Comparison of ENCODE assay signal across 21 cellular contexts in genomic region chr7:158029431-158029938, GRCh38.
"Had no signal": no experiment of that assay in that cellular context is flagged by ENCODE, and none has a peak within 500 bp of the region (broad histone marks: within the 10 kb centered on the region; RNA-seq: fewer than 3 reads in every experiment).

No MANE protein-coding gene starts in this region.

- H3K36me3 Mint-ChIP-seq: memory B cell, natural killer cell had no signal

- DNase-seq: activated B cell treated with CpG ODN at 0.5 μM for 24 hours; activated CD4-positive, alpha-beta T cell treated with anti-CD3 and anti-CD28 coated beads for 48 hours; activated CD8-positive, alpha-beta T cell treated with anti-CD3 and anti-CD28 coated beads for 36 hours; activated gamma-delta T cell; activated T-cell treated with anti-CD3 and anti-CD28 coated beads, Interleukin-2, amount 50 U/mL, for 48 hours; amygdala; central memory CD4-positive, alpha-beta T cell; colonic mucosa; left ventricle myocardium superior; natural killer cell; right cardiac atrium; stimulated activated naive CD8-positive, alpha-beta T cell treated with anti-CD3 and anti-CD28 coated beads, Interleukin-15, amount 100 ng/mL, for 72 hours; T-helper 2 cell; testis had no signal

- H3K27me3 Mint-ChIP-seq: activated B cell treated with CpG ODN at 0.5 μM for 24 hours; activated naive CD8-positive, alpha-beta T cell; stimulated activated naive CD8-positive, alpha-beta T cell treated with anti-CD3 and anti-CD28 coated beads, Interleukin-15, amount 100 ng/mL, for 72 hours had no signal

- H3K4me1 ChIP-seq: body of pancreas, colonic mucosa, esophagus muscularis mucosa, prostate gland, testis had no signal

- H3K9me3 Mint-ChIP-seq: natural killer cell had no signal

- H3K4me3 Mint-ChIP-seq: activated B cell treated with CpG ODN at 0.5 μM for 24 hours; activated CD8-positive, alpha-beta T cell treated with anti-CD3 and anti-CD28 coated beads for 36 hours; activated naive CD8-positive, alpha-beta T cell; memory B cell; natural killer cell; stimulated activated naive CD8-positive, alpha-beta T cell treated with anti-CD3 and anti-CD28 coated beads, Interleukin-15, amount 100 ng/mL, for 72 hours had no signal

- ATAC-seq: activated CD8-positive, alpha-beta T cell treated with anti-CD3 and anti-CD28 coated beads for 36 hours; body of pancreas; left ventricle myocardium superior; natural killer cell; right cardiac atrium had no signal

- H3K9me3 ChIP-seq: body of pancreas, colonic mucosa, prostate gland, testis had no signal

- H3K27me3 ChIP-seq: body of pancreas, colonic mucosa, hepatocyte, testis had no signal

- H3K4me1 Mint-ChIP-seq: activated B cell treated with CpG ODN at 0.5 μM for 24 hours, memory B cell, natural killer cell had no signal

- H3K36me3 ChIP-seq: colonic mucosa, esophagus muscularis mucosa, prostate gland had no signal

- H3K27ac Mint-ChIP-seq: activated B cell treated with CpG ODN at 0.5 μM for 24 hours; activated CD8-positive, alpha-beta T cell treated with anti-CD3 and anti-CD28 coated beads for 36 hours; activated naive CD8-positive, alpha-beta T cell; memory B cell; natural killer cell had no signal

- H3K4me3 ChIP-seq: body of pancreas, colonic mucosa, esophagus muscularis mucosa, hepatocyte, prostate gland, smooth muscle cell, testis had no signal

- H3K27ac ChIP-seq: body of pancreas, colonic mucosa, esophagus muscularis mucosa, hepatocyte, testis had no signal
